1 cellular context compared by ENCODE assay signal in genomic region chr19:38506723-38507550, GRCh38.
TF ChIP-seq lines count a peak whose summit lies in the region.

No MANE protein-coding gene starts in this region.

TF ChIP-seq in GM23338, 12 proteins besides CTCF, POLR2A, EP300 and RAD21 (continued from another document):
- TF ChIP-seq, protein P1, sequence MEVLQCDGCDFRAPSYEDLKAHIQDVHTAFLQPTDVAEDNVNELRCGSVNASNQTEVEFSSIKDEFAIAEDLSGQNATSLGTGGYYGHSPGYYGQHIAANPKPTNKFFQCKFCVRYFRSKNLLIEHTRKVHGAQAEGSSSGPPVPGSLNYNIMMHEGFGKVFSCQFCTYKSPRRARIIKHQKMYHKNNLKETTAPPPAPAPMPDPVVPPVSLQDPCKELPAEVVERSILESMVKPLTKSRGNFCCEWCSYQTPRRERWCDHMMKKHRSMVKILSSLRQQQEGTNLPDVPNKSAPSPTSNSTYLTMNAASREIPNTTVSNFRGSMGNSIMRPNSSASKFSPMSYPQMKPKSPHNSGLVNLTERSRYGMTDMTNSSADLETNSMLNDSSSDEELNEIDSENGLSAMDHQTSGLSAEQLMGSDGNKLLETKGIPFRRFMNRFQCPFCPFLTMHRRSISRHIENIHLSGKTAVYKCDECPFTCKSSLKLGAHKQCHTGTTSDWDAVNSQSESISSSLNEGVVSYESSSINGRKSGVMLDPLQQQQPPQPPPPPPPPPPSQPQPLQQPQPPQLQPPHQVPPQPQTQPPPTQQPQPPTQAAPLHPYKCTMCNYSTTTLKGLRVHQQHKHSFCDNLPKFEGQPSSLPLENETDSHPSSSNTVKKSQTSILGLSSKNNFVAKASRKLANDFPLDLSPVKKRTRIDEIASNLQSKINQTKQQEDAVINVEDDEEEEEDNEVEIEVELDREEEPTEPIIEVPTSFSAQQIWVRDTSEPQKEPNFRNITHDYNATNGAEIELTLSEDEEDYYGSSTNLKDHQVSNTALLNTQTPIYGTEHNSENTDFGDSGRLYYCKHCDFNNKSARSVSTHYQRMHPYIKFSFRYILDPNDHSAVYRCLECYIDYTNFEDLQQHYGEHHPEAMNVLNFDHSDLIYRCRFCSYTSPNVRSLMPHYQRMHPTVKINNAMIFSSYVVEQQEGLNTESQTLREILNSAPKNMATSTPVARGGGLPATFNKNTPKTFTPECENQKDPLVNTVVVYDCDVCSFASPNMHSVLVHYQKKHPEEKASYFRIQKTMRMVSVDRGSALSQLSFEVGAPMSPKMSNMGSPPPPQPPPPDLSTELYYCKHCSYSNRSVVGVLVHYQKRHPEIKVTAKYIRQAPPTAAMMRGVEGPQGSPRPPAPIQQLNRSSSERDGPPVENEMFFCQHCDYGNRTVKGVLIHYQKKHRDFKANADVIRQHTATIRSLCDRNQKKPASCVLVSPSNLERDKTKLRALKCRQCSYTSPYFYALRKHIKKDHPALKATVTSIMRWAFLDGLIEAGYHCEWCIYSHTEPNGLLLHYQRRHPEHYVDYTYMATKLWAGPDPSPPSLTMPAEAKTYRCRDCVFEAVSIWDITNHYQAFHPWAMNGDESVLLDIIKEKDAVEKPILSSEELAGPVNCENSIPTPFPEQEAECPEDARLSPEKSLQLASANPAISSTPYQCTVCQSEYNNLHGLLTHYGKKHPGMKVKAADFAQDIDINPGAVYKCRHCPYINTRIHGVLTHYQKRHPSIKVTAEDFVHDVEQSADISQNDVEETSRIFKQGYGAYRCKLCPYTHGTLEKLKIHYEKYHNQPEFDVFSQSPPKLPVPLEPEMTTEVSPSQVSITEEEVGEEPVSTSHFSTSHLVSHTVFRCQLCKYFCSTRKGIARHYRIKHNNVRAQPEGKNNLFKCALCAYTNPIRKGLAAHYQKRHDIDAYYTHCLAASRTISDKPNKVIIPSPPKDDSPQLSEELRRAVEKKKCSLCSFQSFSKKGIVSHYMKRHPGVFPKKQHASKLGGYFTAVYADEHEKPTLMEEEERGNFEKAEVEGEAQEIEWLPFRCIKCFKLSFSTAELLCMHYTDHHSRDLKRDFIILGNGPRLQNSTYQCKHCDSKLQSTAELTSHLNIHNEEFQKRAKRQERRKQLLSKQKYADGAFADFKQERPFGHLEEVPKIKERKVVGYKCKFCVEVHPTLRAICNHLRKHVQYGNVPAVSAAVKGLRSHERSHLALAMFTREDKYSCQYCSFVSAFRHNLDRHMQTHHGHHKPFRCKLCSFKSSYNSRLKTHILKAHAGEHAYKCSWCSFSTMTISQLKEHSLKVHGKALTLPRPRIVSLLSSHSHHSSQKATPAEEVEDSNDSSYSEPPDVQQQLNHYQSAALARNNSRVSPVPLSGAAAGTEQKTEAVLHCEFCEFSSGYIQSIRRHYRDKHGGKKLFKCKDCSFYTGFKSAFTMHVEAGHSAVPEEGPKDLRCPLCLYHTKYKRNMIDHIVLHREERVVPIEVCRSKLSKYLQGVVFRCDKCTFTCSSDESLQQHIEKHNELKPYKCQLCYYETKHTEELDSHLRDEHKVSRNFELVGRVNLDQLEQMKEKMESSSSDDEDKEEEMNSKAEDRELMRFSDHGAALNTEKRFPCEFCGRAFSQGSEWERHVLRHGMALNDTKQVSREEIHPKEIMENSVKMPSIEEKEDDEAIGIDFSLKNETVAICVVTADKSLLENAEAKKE (CRISPR knock-in tag; IDR thresholded peaks at IDR 0.05) = no peak
- TF ChIP-seq, protein P2, sequence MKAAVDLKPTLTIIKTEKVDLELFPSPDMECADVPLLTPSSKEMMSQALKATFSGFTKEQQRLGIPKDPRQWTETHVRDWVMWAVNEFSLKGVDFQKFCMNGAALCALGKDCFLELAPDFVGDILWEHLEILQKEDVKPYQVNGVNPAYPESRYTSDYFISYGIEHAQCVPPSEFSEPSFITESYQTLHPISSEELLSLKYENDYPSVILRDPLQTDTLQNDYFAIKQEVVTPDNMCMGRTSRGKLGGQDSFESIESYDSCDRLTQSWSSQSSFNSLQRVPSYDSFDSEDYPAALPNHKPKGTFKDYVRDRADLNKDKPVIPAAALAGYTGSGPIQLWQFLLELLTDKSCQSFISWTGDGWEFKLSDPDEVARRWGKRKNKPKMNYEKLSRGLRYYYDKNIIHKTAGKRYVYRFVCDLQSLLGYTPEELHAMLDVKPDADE (IDR thresholded peaks at IDR 0.05) = no peak
- TF ChIP-seq ZNF114 (CRISPR knock-in tag; IDR thresholded peaks at IDR 0.05) = no peak
- TF ChIP-seq REST (IDR thresholded peaks at IDR 0.05; ENCODE audit: unreplicated experiment) = no peak
- no peak for TF ChIP-seq JUNB (IDR thresholded peaks at IDR 0.05; ENCODE audit: unreplicated experiment)
- no peak for TF ChIP-seq STAT1 (IDR thresholded peaks at IDR 0.05; ENCODE audit: unreplicated experiment)
- TF ChIP-seq EZH2phosphoT487 (IDR thresholded peaks at IDR 0.05; ENCODE audit: unreplicated experiment) = no peak
